In genomic region chr1:61220531-61220930, GRCh38 we compare ENCODE assay signal across 14 cellular contexts.
"Had no signal": no experiment of that assay in that cellular context is flagged by ENCODE, and none has a peak within 500 bp of the region (broad histone marks: within the 10 kb centered on the region; RNA-seq: fewer than 3 reads in every experiment).

No MANE protein-coding gene starts in this region.

- H3K36me3 Mint-ChIP-seq: natural killer cell treated with Interleukin-12 subunit alpha and Interleukin-12 subunit beta and Interleukin-15 and Interleukin-18, amount 100 ng/mL, for 72 hours had no signal

- H3K27ac ChIP-seq: cardiac muscle cell, transverse colon, vagina had no signal

- DNase-seq: activated CD4-positive, alpha-beta T cell treated with anti-CD3 and anti-CD28 coated beads, Interleukin-2, amount 50 U/mL, for 1 hour; activated naive CD4-positive, alpha-beta T cell; activated T-cell treated with anti-CD3 and anti-CD28 coated beads for 4 hours; aorta; endodermal cell; glutamatergic neuron; nucleus accumbens; stimulated activated CD4-positive, alpha-beta T cell treated with anti-CD3 and anti-CD28 coated beads, Interleukin-4, amount 100 ng/mL, for 1 hour; stimulated activated naive CD4-positive, alpha-beta T cell; T-helper 2 cell; transverse colon had no signal

- H3K4me3 Mint-ChIP-seq: endodermal cell; natural killer cell treated with Interleukin-12 subunit alpha and Interleukin-12 subunit beta and Interleukin-15 and Interleukin-18, amount 100 ng/mL, for 72 hours had no signal

- H3K27ac Mint-ChIP-seq: endodermal cell; natural killer cell treated with Interleukin-12 subunit alpha and Interleukin-12 subunit beta and Interleukin-15 and Interleukin-18, amount 100 ng/mL, for 72 hours had no signal

- H3K4me1 Mint-ChIP-seq: endodermal cell had no signal

- H3K9me3 Mint-ChIP-seq: endodermal cell; natural killer cell treated with Interleukin-12 subunit alpha and Interleukin-12 subunit beta and Interleukin-15 and Interleukin-18, amount 100 ng/mL, for 72 hours had no signal

- H3K4me3 ChIP-seq: cardiac muscle cell, transverse colon, vagina had no signal

- H3K9me3 ChIP-seq: transverse colon, vagina had no signal

- H3K36me3 ChIP-seq: cardiac muscle cell, transverse colon, vagina had no signal
